ENCODE assay signal across 27 cellular contexts in genomic region chr17:69441179-69441578, GRCh38.
"Had no signal": no experiment of that assay in that cellular context is flagged by ENCODE, and none has a peak within 500 bp of the region (broad histone marks: within the 10 kb centered on the region; RNA-seq: fewer than 3 reads in every experiment).

No MANE protein-coding gene starts in this region.

- FAIRE-seq: urothelium cell line had no signal

- H3K4me1 ChIP-seq: suprapubic skin, testis, thyroid gland, tibial artery, tibial nerve, upper lobe of left lung, upper lobe of right lung, uterus, vagina had no signal

- H3K9me3 ChIP-seq: testis, thoracic aorta, thyroid gland, upper lobe of right lung, uterus, vagina had no signal

- H3K4me3 ChIP-seq: stomach, suprapubic skin, testis, thoracic aorta, thyroid gland, tibial artery, tibial nerve, transverse colon, upper lobe of left lung, upper lobe of right lung, uterus, vagina had no signal

- H3K27me3 ChIP-seq: stomach, suprapubic skin, testis, thyroid gland, tibial artery, tibial nerve, transverse colon, upper lobe of left lung, upper lobe of right lung, uterus, vagina had no signal

- ATAC-seq: stimulated activated effector memory CD8-positive, alpha-beta T cell treated with anti-CD3 and anti-CD28 coated beads, Interleukin-12 subunit alpha, Interleukin-12 subunit beta, amount 100 ng/mL, for 72 hours; stimulated activated memory B cell treated with anti-CD40 and anti-IgM and Interleukin-4, amounts not matched to agents 10 μg/mL and 1 μg/mL and 100 μg/mL, for 72 hours; stimulated activated naive B cell treated with anti-CD40 and anti-IgM and Interleukin-4, amounts not matched to agents 10 μg/mL and 1 μg/mL and 100 μg/mL, for 72 hours; stimulated activated naive CD8-positive, alpha-beta T cell treated with anti-CD3 and anti-CD28 coated beads, Interleukin-15, amount 100 ng/mL, for 72 hours; stimulated activated naive CD8-positive, alpha-beta T cell treated with anti-CD3 and anti-CD28 coated beads, Interleukin-15, Interleukin-2, amounts not matched to agents 100 U/mL and 50 U/mL, for 24 hours; upper lobe of right lung had no signal

- H3K27ac ChIP-seq: stomach, suprapubic skin, testis, thoracic aorta, thyroid gland, tibial artery, tibial nerve, upper lobe of left lung, upper lobe of right lung, uterus, vagina had no signal

- DNase-seq: stimulated activated CD4-positive, alpha-beta T cell treated with anti-CD3 and anti-CD28 coated beads, Interleukin-2, amount 100 ng/mL, for 48 hours; stimulated activated CD4-positive, alpha-beta T cell treated with anti-CD3 and anti-CD28 coated beads, Interleukin-4, amount 100 ng/mL, for 1 hour; stimulated activated CD4-positive, alpha-beta T cell treated with anti-CD3 and anti-CD28 coated beads, Interleukin-4, amount 100 ng/mL, for 24 hours; stimulated activated CD4-positive, alpha-beta T cell treated with anti-CD3 and anti-CD28 coated beads, Interleukin-4, amount 100 ng/mL, for 4 hours; stimulated activated CD8-positive, alpha-beta memory T cell treated with anti-CD3 and anti-CD28 coated beads, Interleukin-4, amount 100 ng/mL, for 48 hours; stimulated activated naive B cell treated with anti-CD40 and anti-IgM and Interleukin-4, amounts not matched to agents 10 μg/mL and 1 μg/mL and 100 μg/mL, for 72 hours; stimulated activated naive CD4-positive, alpha-beta T cell; stimulated activated naive CD4-positive, alpha-beta T cell treated with Interleukin-2 at 50 U/mL for 16 hours; stimulated activated naive CD8-positive, alpha-beta T cell treated with anti-CD3 and anti-CD28 coated beads, Interleukin-15, amount 100 ng/mL, for 72 hours; stimulated activated naive CD8-positive, alpha-beta T cell treated with anti-CD3 and anti-CD28 coated beads, Interleukin-15, Interleukin-2, amounts not matched to agents 100 U/mL and 50 U/mL, for 24 hours; stomach; substantia nigra; testis; thyroid gland; tibial artery; transverse colon; trophoblast cell; upper lobe of left lung; upper lobe of right lung; uterus had no signal

- H3K36me3 ChIP-seq: stomach, suprapubic skin, thoracic aorta, thyroid gland, tibial artery, upper lobe of left lung, upper lobe of right lung, uterus, vagina had no signal
